In the genomic region with DNA sequence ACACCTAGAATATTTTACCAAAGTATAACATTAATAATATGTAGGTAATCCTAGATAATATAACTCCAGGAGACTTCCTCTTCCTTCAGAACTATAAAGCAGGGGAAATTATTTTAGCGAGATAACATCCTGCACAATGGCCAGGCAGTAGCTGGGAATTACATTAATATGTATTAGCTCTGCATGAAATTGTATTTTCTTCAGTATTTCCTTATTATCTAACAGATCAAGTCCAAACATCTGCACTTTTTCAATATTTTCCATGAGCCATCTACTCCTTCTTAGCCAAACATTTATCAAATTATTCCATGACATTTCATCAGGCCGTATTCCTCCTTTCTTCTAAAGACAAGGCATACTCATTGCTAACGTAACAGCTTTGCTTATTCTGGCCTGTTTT, we compare ENCODE assay signal across 24 cellular contexts.
"Had no signal": no experiment of that assay in that cellular context is flagged by ENCODE, and none has a peak within 500 bp of the region (broad histone marks: within the 10 kb centered on the region; RNA-seq: fewer than 3 reads in every experiment).

No MANE protein-coding gene starts in this region.

- DNase-seq: natural killer cell; occipital lobe; ovary; posterior cingulate gyrus; psoas muscle; right cardiac atrium; right lobe of liver; sigmoid colon; small intestine; stimulated activated CD4-positive, alpha-beta T cell treated with anti-CD3 and anti-CD28 coated beads, Interleukin-15, amount 100 ng/mL, for 24 hours; stimulated activated CD4-positive, alpha-beta T cell treated with anti-CD3 and anti-CD28 coated beads, Interleukin-2, amount 100 ng/mL, for 24 hours; stimulated activated CD4-positive, alpha-beta T cell treated with anti-CD3 and anti-CD28 coated beads, Interleukin-2, amount 100 ng/mL, for 48 hours; stimulated activated CD4-positive, alpha-beta T cell treated with anti-CD3 and anti-CD28 coated beads, Interleukin-4, amount 100 ng/mL, for 24 hours; stimulated activated naive B cell treated with anti-CD40 and anti-IgM and Interleukin-4, amounts not matched to agents 10 μg/mL and 1 μg/mL and 100 μg/mL, for 72 hours; stimulated activated naive CD4-positive, alpha-beta T cell treated with Interleukin-2 at 50 U/mL for 16 hours; stomach; thyroid gland; transverse colon; upper lobe of right lung; uterus had no signal

- H3K79me2 ChIP-seq: parathyroid adenoma had no signal

- H3K4me3 ChIP-seq: neural progenitor cell, ovary, psoas muscle, right lobe of liver, sigmoid colon, stomach, thoracic aorta, thyroid gland, transverse colon, upper lobe of right lung, uterus had no signal

- ATAC-seq: natural killer cell; psoas muscle; right cardiac atrium; right lobe of liver; stimulated activated effector memory CD8-positive, alpha-beta T cell treated with anti-CD3 and anti-CD28 coated beads, Interleukin-12 subunit alpha, Interleukin-12 subunit beta, amount 100 ng/mL, for 72 hours; stimulated activated naive B cell treated with anti-CD40 and anti-IgM and Interleukin-4, amounts not matched to agents 10 μg/mL and 1 μg/mL and 100 μg/mL, for 72 hours; upper lobe of right lung had no signal

- H2AFZ ChIP-seq: neural progenitor cell, parathyroid adenoma had no signal

- H3K27ac ChIP-seq: neural progenitor cell, ovary, parathyroid adenoma, psoas muscle, right lobe of liver, sigmoid colon, stomach, thoracic aorta, thyroid gland, transverse colon, upper lobe of right lung, uterus had no signal

- H3K9ac ChIP-seq: neural progenitor cell, parathyroid adenoma had no signal

- H3K4me2 ChIP-seq: neural progenitor cell had no signal

- H3K27me3 ChIP-seq: neural progenitor cell, ovary, right lobe of liver, sigmoid colon, stomach, thyroid gland, transverse colon, upper lobe of right lung, uterus had no signal

- H3K36me3 ChIP-seq: neural progenitor cell, ovary, right lobe of liver, sigmoid colon, stomach, thoracic aorta, thyroid gland, transverse colon, upper lobe of right lung, uterus had no signal

- H3K9me3 ChIP-seq: ovary, psoas muscle, right lobe of liver, sigmoid colon, stomach, thoracic aorta, thyroid gland, transverse colon, upper lobe of right lung, uterus had no signal

- H3K4me1 ChIP-seq: neural progenitor cell, parathyroid adenoma, psoas muscle, right lobe of liver, sigmoid colon, stomach, thyroid gland, transverse colon, upper lobe of right lung, uterus had no signal
